15 cellular contexts compared by ENCODE assay signal in genomic region chr1:222588135-222588534, GRCh38. TPM values are rescaled to one million over a fixed set of nuclear protein-coding genes. Genes with fewer than 3 reads are reported as not detected.
A peak's percentile ranks its signal among the peaks of the same experiment; 100 is the strongest.
DNase-seq lines count a peak whose midpoint lies in the region; ATAC-seq, FAIRE-seq and TF ChIP-seq lines count a peak whose summit lies in the region.
"Had no signal": no experiment of that assay in that cellular context is flagged by ENCODE, and none has a peak within 500 bp of the region (broad histone marks: within the 10 kb centered on the region; RNA-seq: fewer than 3 reads in every experiment).

No MANE protein-coding gene starts in this region.

- H3K27me3 ChIP-seq in SK-N-SH (ENCODE audit: insufficient read depth) (no peaks in the 10 kb centered on the region), HUES64 (ENCODE audit: insufficient read depth, low read length) (peaks cover 12% of the 10 kb centered on the region; the same call in 1 of the 2 replicates), GM12878 (replicated peaks in 1 of 2; ENCODE audit: control insufficient read depth in 2 of 2, insufficient read depth in 2 of 2, low read length in 1 of 2) (no peaks in the 10 kb centered on the region), neural cell (ENCODE audit: insufficient read depth, low read depth, low read length) (no peaks in the 10 kb centered on the region), upper lobe of right lung (no peaks in the 10 kb centered on the region)
- H3K27me3 ChIP-seq: testis had no signal

- H3K79me2 ChIP-seq in SK-N-SH (ENCODE audit: insufficient read depth) (peaks cover 62% of the 10 kb centered on the region), GM12878 (ENCODE audit: control insufficient read depth, insufficient read depth, low read length) (peaks cover 18% of the 10 kb centered on the region), neural cell (replicated peaks; ENCODE audit: insufficient read depth, low read length) (peaks cover 15% of the 10 kb centered on the region)

- intact Hi-C loops in GM12878 (cut with micrococcal nuclease; ENCODE audit: unreplicated experiment) (loop anchor here (10.0 kb wide), 1 partner anchor 127 kb away; the partner anchor contains the start of genes AIDA and BROX), upper lobe of right lung (cut with DNase I) (no loop called here)

- SMC1A ChIA-PET in GM12878 (lab: Charles Lee; ENCODE audit: uncharacterized antibody, unreplicated experiment), result interaction anchor here (1.2 kb wide), 1 partner anchor 31 kb away, joined by 3 read pairs; no protein-coding TSS in a partner anchor

- TF ChIP-seq RAD21 in SK-N-SH (IDR thresholded peaks at IDR 0.05; ENCODE audit: low read length) (no peak), GM12878 (IDR thresholded peaks at IDR 0.05; ENCODE audit: insufficient read depth, low read depth, low read length) (no peak), neural cell (conservative IDR thresholded peaks at IDR 0.05) (no peak)

- BruUV-seq in GM12878 (replicated peaks; lab: Mats Ljungman, UMichigan), result no TSS peak

- peaks cover 2% of the 10 kb centered on the region for H3F3A ChIP-seq in SK-N-SH (replicated peaks; ENCODE audit: insufficient read depth)
- H3F3A ChIP-seq in neural cell (ENCODE audit: insufficient read depth, low read length, poor library complexity, severe bottlenecking), result no peaks in the 10 kb centered on the region

- H3K36me3 ChIP-seq in SK-N-SH (replicated peaks in 1 of 2; ENCODE audit: control insufficient read depth in 1 of 2, insufficient read depth in 2 of 2, low read length in 1 of 2), result peaks cover 33% of the 10 kb centered on the region in 2 experiments
- H3K36me3 ChIP-seq in HUES64 (ENCODE audit: insufficient read depth, low read length), result peaks cover 49% of the 10 kb centered on the region
- H3K36me3 ChIP-seq in GM12878 (ENCODE audit: control insufficient read depth in 2 of 2, insufficient read depth in 2 of 2, low read length in 1 of 2), result no peaks in the 10 kb centered on the region
- H3K36me3 ChIP-seq in neural cell (ENCODE audit: insufficient read depth, low read length), result peaks cover 5% of the 10 kb centered on the region
- H3K36me3 ChIP-seq in upper lobe of right lung, result peaks cover 9% of the 10 kb centered on the region

- H3K9me3 ChIP-seq in SK-N-SH (no peaks in the 10 kb centered on the region), HUES64 (ENCODE audit: insufficient read depth, low read depth, low read length) (no peaks in the 10 kb centered on the region), GM12878 (replicated peaks; ENCODE audit: control insufficient read depth, insufficient read depth, low read length) (no peaks in the 10 kb centered on the region), neural cell (ENCODE audit: low read length) (no peaks in the 10 kb centered on the region), upper lobe of right lung (no peaks in the 10 kb centered on the region)
- H3K9me3 ChIP-seq: testis had no signal

- RAD21 ChIA-PET in GM12878 (lab: Charles Lee; ENCODE audit: unreplicated experiment), result no interaction called here

- peak overlapping the region in 1 of 2 experiments; percentile 90; a peak in 1 of 4 replicates for H3K4me3 ChIP-seq in SK-N-SH (ENCODE audit: low read depth in 2 of 2, low read length in 1 of 2)
- peak overlapping the region; percentile 89; the same call in 1 of the 2 replicates for H3K4me3 ChIP-seq in HUES64 (ENCODE audit: low read length)
- peak overlapping the region; percentile 78; the same call in 1 of the 2 replicates for H3K4me3 ChIP-seq in GM12878
- peak overlapping the region; percentile 78 for H3K4me3 ChIP-seq in neural cell (ENCODE audit: low read length)
- H3K4me3 ChIP-seq in upper lobe of right lung, result no peak overlapping the region
- H3K4me3 ChIP-seq: lung had no signal

- no peak overlapping the region for H3K9ac ChIP-seq in SK-N-SH
- no peak overlapping the region for H3K9ac ChIP-seq in HUES64 (ENCODE audit: low read depth, low read length)
- H3K9ac ChIP-seq in GM12878 (ENCODE audit: control insufficient read depth, insufficient read depth, low read length), result no peak overlapping the region
- H3K9ac ChIP-seq in neural cell (ENCODE audit: low read length), result no peak overlapping the region

- TF ChIP-seq CTCF in SK-N-SH (IDR thresholded peaks at IDR 0.05) (no peak), GM12878 (IDR thresholded peaks at IDR 0.05 in 2 of 3, conservative IDR thresholded peaks at IDR 0.05 in 1 of 3; ENCODE audit: control insufficient read depth in 2 of 3, extremely low read depth in 1 of 3, insufficient read depth in 1 of 3, low read depth in 3 of 3, low read length in 3 of 3) (no peak), neural cell (IDR thresholded peaks at IDR 0.05; ENCODE audit: poor library complexity, severe bottlenecking) (no peak), upper lobe of right lung (IDR thresholded peaks at IDR 0.05) (no peak)

- CTCF ChIA-PET in SK-N-SH (lab: Yijun Ruan, JAX) (interaction anchor here (0.8 kb wide), 1 partner anchor 27 kb away, joined by 3 read pairs; no protein-coding TSS in a partner anchor), GM12878 (lab: Yijun Ruan, JAX) (no interaction called here)

- FAIRE-seq in GM12878 (lab: Jason Lieb, UNC), result no peak
- FAIRE-seq: endometrium, GM12892, H54 had no signal

- H3K4me1 ChIP-seq in SK-N-SH (ENCODE audit: control insufficient read depth in 1 of 2, insufficient read depth in 2 of 2, low read depth in 1 of 2, low read length in 1 of 2) (peaks cover 0 to 14% of the 10 kb centered on the region in 2 experiments; a peak in 3 of 4 replicates), HUES64 (ENCODE audit: insufficient read depth, low read length) (peaks cover 4% of the 10 kb centered on the region; the same call in 1 of the 2 replicates), GM12878 (ENCODE audit: control insufficient read depth, insufficient read depth, low read length) (peaks cover 12% of the 10 kb centered on the region), upper lobe of right lung (peaks cover 44% of the 10 kb centered on the region)

- in situ Hi-C loops in GM12878 (cut with MboI), result no loop called here

- no peak for TF ChIP-seq POLR2A in GM12878 (IDR thresholded peaks at IDR 0.05; ENCODE audit: low read depth, low read length)

- H4K20me1 ChIP-seq in SK-N-SH (ENCODE audit: insufficient read depth), result no peaks in the 10 kb centered on the region
- no peaks in the 10 kb centered on the region for H4K20me1 ChIP-seq in GM12878 (ENCODE audit: control insufficient read depth, insufficient read depth)
- H4K20me1 ChIP-seq in neural cell (ENCODE audit: insufficient read depth), result no peaks in the 10 kb centered on the region

- H2AFZ ChIP-seq in SK-N-SH (ENCODE audit: low read depth), result no peak overlapping the region
- no peak overlapping the region for H2AFZ ChIP-seq in GM12878 (ENCODE audit: control insufficient read depth, low read depth, low read length)
- no peak overlapping the region for H2AFZ ChIP-seq in neural cell (ENCODE audit: low read depth, low read length)

- no peak overlapping the region for H3K27ac ChIP-seq in SK-N-SH (ENCODE audit: low read depth in 2 of 2, low read length in 1 of 2)
- no peak overlapping the region for H3K27ac ChIP-seq in HUES64 (ENCODE audit: low read depth, low read length)
- no peak overlapping the region for H3K27ac ChIP-seq in GM12878 (ENCODE audit: control insufficient read depth, insufficient read depth)
- H3K27ac ChIP-seq in neural cell (ENCODE audit: low read length), result no peak overlapping the region
- H3K27ac ChIP-seq in upper lobe of right lung, result no peak overlapping the region

- TF ChIP-seq EP300 in SK-N-SH (IDR thresholded peaks at IDR 0.05; ENCODE audit: borderline replicate concordance in 1 of 2, low read depth in 1 of 2, low read length in 1 of 2), result no peak
- TF ChIP-seq EP300 in GM12878 (IDR thresholded peaks at IDR 0.05; ENCODE audit: borderline replicate concordance in 1 of 2, control insufficient read depth in 1 of 2, low read depth in 2 of 2, low read length in 2 of 2), result no peak
- TF ChIP-seq EP300 in neural cell (conservative IDR thresholded peaks at IDR 0.05; ENCODE audit: poor library complexity, severe bottlenecking), result no peak

- H3K4me2 ChIP-seq in SK-N-SH, result peak overlapping the region; percentile 82; the same call in 1 of the 2 replicates
- peak overlapping the region; percentile 49 for H3K4me2 ChIP-seq in GM12878 (ENCODE audit: control insufficient read depth, insufficient read depth)
- H3K4me2 ChIP-seq in neural cell (ENCODE audit: low read length), result peak overlapping the region; percentile 68

- POLR2A ChIA-PET in SK-N-SH (lab: Yijun Ruan, JAX), result no interaction called here
- POLR2A ChIA-PET in GM12878 (lab: Charles Lee), result no interaction called here

- no peak for DNase-seq in SK-N-SH
- no peak for DNase-seq in GM12878 (ENCODE audit: low read depth, low spot score)
- DNase-seq in upper lobe of right lung, result no peak
- no peak for DNase-seq in dedifferentiated amniotic fluid mesenchymal stem cell (ENCODE audit: extremely low spot score)
- no peak for DNase-seq in MV-4-11 (lab: John Stamatoyannopoulos, UW)
- DNase-seq: DMS53, T-helper 1 cell, testis had no signal

- 76% methylated on average over 1 of the region's 1 CpG for WGBS in SK-N-SH (ENCODE audit: low lambda C conversion rate)
- WGBS in HUES64, result 98% methylated on average over 1 of the region's 1 CpG
- WGBS in GM12878 (ENCODE audit: insufficient coverage, insufficient replicate concordance, low lambda C conversion rate, missing lambda C conversion rate), result 100% methylated on average over 1 of the region's 1 CpG

- H3K9me2 ChIP-seq in SK-N-SH (no peaks in the 10 kb centered on the region), neural cell (ENCODE audit: insufficient read depth, low read length) (no peaks in the 10 kb centered on the region)

- no peak for ATAC-seq in SK-N-SH treated with all-trans-retinoic acid at 6 μM for 48 hours
- ATAC-seq in GM12878, result no peak
- ATAC-seq in upper lobe of right lung, result no peak

RNA-seq across cellular contexts. Expression of gene TAF1A, which starts 1.6 kb away (rescaled TPM):
- polyA plus RNA-seq in SK-N-SH (2012; rRNA removed) (4.6 and 6.3 TPM in 2 replicates), GM12878 (2011; rRNA removed) (13.6 and 18.2 TPM in 2 replicates), GM12878 (2014; fragmentation: Illumina TruSeq; extraction: Trizol) (9.8 and 11.1 TPM in 2 replicates), GM12878 (2014; fragmentation: Nextera tagmentation; extraction: Ambion mirVana) (10 to 100 TPM; 12.2 to 17.9 TPM), GM12878 (2014; rRNA removed) (6.8 and 9.9 TPM in 2 replicates), GM12878 (2016; fragmentation: Nextera tagmentation; extraction: Ambion mirVana) (10 to 100 TPM; 11.8 to 13.4 TPM), neural cell (16.1 and 25.5 TPM in 2 replicates)
- 6.7 and 8.5 TPM in 2 replicates for polyA plus RNA-seq in SK-N-SH (2012; cell fraction: cytosol; rRNA removed)
- 4.8 and 11.0 TPM in 2 replicates for polyA plus RNA-seq in SK-N-SH (2012; cell fraction: nucleus; rRNA removed)
- 11.5 TPM for polyA plus RNA-seq in HUES64 (2013, experiment 1 of 2)
- polyA plus RNA-seq in HUES64 (2013, experiment 2 of 2), result 10.8 TPM
- 40.5 and 43.4 TPM in 2 replicates for total RNA-seq in GM12878 (2013; cell fraction: nucleolus; rRNA removed)
- total RNA-seq in GM12878 (2014; rRNA removed) (7.7 and 9.2 TPM in 2 replicates), GM12878 (2014; rRNA removed; fragmentation: Illumina TruSeq; extraction: Trizol) (12.3 and 12.9 TPM in 2 replicates), GM12878 (2021) (7.5 and 10.1 TPM in 2 replicates), upper lobe of right lung (7.1 TPM)
- 3.3 TPM for polyA plus RNA-seq in GM12878 (2011; ENCODE audit: low read depth)
- 4.4 and 5.1 TPM in 2 replicates for polyA plus RNA-seq in GM12878 (2011; cell fraction: cytosol; rRNA removed)
- 13.4 and 14.0 TPM in 2 replicates for polyA plus RNA-seq in GM12878 (2011; cell fraction: nucleus; rRNA removed)
- polyA plus RNA-seq in GM12878 (2012), result 3.6 and 4.5 TPM in 2 replicates
- 9.1 and 9.8 TPM in 2 replicates for polyA minus RNA-seq in GM12878 (2011; rRNA and poly(A)+ RNA removed)
- polyA minus RNA-seq in GM12878 (2011; cell fraction: cytosol; rRNA and poly(A)+ RNA removed), result 2.5 and 6.9 TPM in 2 replicates
- polyA minus RNA-seq in GM12878 (2011; cell fraction: nucleus; rRNA and poly(A)+ RNA removed), result 10.3 and 14.4 TPM in 2 replicates
- polyA minus RNA-seq in neural cell, result 35.1 and 42.6 TPM in 2 replicates

RNA-seq across cellular contexts. Expression of gene MIA3, which starts 29.8 kb away (rescaled TPM):
- polyA plus RNA-seq in SK-N-SH (2012; rRNA removed) (47.0 and 51.4 TPM in 2 replicates), GM12878 (2011; rRNA removed) (23.7 and 49.0 TPM in 2 replicates), GM12878 (2014; fragmentation: Illumina TruSeq; extraction: Trizol) (42.9 and 50.8 TPM in 2 replicates), GM12878 (2014; fragmentation: Nextera tagmentation; extraction: Ambion mirVana) (10 to 100 TPM; 12.9 to 19.3 TPM), GM12878 (2014; rRNA removed) (26.6 and 28.9 TPM in 2 replicates), GM12878 (2016; fragmentation: Nextera tagmentation; extraction: Ambion mirVana) (10 to 100 TPM; 25.7 to 31.7 TPM), neural cell (26.9 and 33.5 TPM in 2 replicates)
- polyA plus RNA-seq in SK-N-SH (2012; cell fraction: cytosol; rRNA removed), result 15.9 and 24.8 TPM in 2 replicates
- polyA plus RNA-seq in SK-N-SH (2012; cell fraction: nucleus; rRNA removed), result 104 and 144 TPM in 2 replicates
- polyA plus RNA-seq in HUES64 (2013, experiment 1 of 2), result 28.0 TPM
- 30.1 TPM for polyA plus RNA-seq in HUES64 (2013, experiment 2 of 2)
- total RNA-seq in GM12878 (2013; cell fraction: nucleolus; rRNA removed), result 86.2 and 103 TPM in 2 replicates
- total RNA-seq in GM12878 (2014; rRNA removed) (38.4 and 49.9 TPM in 2 replicates), GM12878 (2014; rRNA removed; fragmentation: Illumina TruSeq; extraction: Trizol) (33.5 and 37.0 TPM in 2 replicates), GM12878 (2021) (28.8 and 37.0 TPM in 2 replicates), upper lobe of right lung (69.1 TPM)
- polyA plus RNA-seq in GM12878 (2011; ENCODE audit: low read depth), result 11.6 TPM
- 48.1 and 56.5 TPM in 2 replicates for polyA plus RNA-seq in GM12878 (2011; cell fraction: cytosol; rRNA removed)
- polyA plus RNA-seq in GM12878 (2011; cell fraction: nucleus; rRNA removed), result 224 and 227 TPM in 2 replicates
- 24.0 and 26.3 TPM in 2 replicates for polyA plus RNA-seq in GM12878 (2012)
- polyA minus RNA-seq in GM12878 (2011; rRNA and poly(A)+ RNA removed), result 19.2 and 31.7 TPM in 2 replicates
- 18.6 and 19.3 TPM in 2 replicates for polyA minus RNA-seq in GM12878 (2011; cell fraction: cytosol; rRNA and poly(A)+ RNA removed)
- polyA minus RNA-seq in GM12878 (2011; cell fraction: nucleus; rRNA and poly(A)+ RNA removed), result 36.0 and 52.3 TPM in 2 replicates
- polyA minus RNA-seq in neural cell, result 78.6 and 89.1 TPM in 2 replicates

RNA-seq across cellular contexts. Expression of gene HHIPL2, which starts 40.2 kb away (rescaled TPM):
- polyA plus RNA-seq in SK-N-SH (2012; rRNA removed), result 0.21 and 0.29 TPM in 2 replicates
- polyA plus RNA-seq in SK-N-SH (2012; cell fraction: cytosol; rRNA removed), result 0.08 and 0.22 TPM in 2 replicates
- 0.83 and 1.7 TPM in 2 replicates for polyA plus RNA-seq in SK-N-SH (2012; cell fraction: nucleus; rRNA removed)
- polyA plus RNA-seq in HUES64 (2013, experiment 1 of 2), result 0.45 TPM
- 0.25 TPM for polyA plus RNA-seq in HUES64 (2013, experiment 2 of 2)
- 0.46 and 0.47 TPM in 2 replicates for total RNA-seq in GM12878 (2013; cell fraction: nucleolus; rRNA removed)
- 0.11 TPM in 1 of 2 replicates, not detected in the other for total RNA-seq in GM12878 (2014; rRNA removed)
- not detected in 2 replicates for total RNA-seq in GM12878 (2014; rRNA removed; fragmentation: Illumina TruSeq; extraction: Trizol)
- total RNA-seq in GM12878 (2021), result 0.13 TPM in 1 of 2 replicates, not detected in the other
- not detected for polyA plus RNA-seq in GM12878 (2011; ENCODE audit: low read depth)
- polyA plus RNA-seq in GM12878 (2011; rRNA removed), result 0.16 and 0.29 TPM in 2 replicates
- polyA plus RNA-seq in GM12878 (2011; cell fraction: cytosol; rRNA removed), result 0.18 and 0.43 TPM in 2 replicates
- 0.94 and 1.1 TPM in 2 replicates for polyA plus RNA-seq in GM12878 (2011; cell fraction: nucleus; rRNA removed)
- not detected in 2 replicates for polyA plus RNA-seq in GM12878 (2012)
- 0.06 and 0.55 TPM in 2 replicates for polyA plus RNA-seq in GM12878 (2014; fragmentation: Illumina TruSeq; extraction: Trizol)
- under 1 TPM; 0.06 to 0.09 TPM for polyA plus RNA-seq in GM12878 (2014; fragmentation: Nextera tagmentation; extraction: Ambion mirVana)
- 0.06 and 0.51 TPM in 2 replicates for polyA plus RNA-seq in GM12878 (2014; rRNA removed)
- not detected for polyA plus RNA-seq in GM12878 (2016; fragmentation: Nextera tagmentation; extraction: Ambion mirVana)
- polyA minus RNA-seq in GM12878 (2011; rRNA and poly(A)+ RNA removed), result not detected in 2 replicates
- polyA minus RNA-seq in GM12878 (2011; cell fraction: cytosol; rRNA and poly(A)+ RNA removed), result not detected in 2 replicates
- 0.24 TPM in 1 of 2 replicates, not detected in the other for polyA minus RNA-seq in GM12878 (2011; cell fraction: nucleus; rRNA and poly(A)+ RNA removed)
- 0.36 and 1.3 TPM in 2 replicates for polyA plus RNA-seq in neural cell
- 0.23 and 0.73 TPM in 2 replicates for polyA minus RNA-seq in neural cell
- not detected for total RNA-seq in upper lobe of right lung
